In the genomic region with DNA sequence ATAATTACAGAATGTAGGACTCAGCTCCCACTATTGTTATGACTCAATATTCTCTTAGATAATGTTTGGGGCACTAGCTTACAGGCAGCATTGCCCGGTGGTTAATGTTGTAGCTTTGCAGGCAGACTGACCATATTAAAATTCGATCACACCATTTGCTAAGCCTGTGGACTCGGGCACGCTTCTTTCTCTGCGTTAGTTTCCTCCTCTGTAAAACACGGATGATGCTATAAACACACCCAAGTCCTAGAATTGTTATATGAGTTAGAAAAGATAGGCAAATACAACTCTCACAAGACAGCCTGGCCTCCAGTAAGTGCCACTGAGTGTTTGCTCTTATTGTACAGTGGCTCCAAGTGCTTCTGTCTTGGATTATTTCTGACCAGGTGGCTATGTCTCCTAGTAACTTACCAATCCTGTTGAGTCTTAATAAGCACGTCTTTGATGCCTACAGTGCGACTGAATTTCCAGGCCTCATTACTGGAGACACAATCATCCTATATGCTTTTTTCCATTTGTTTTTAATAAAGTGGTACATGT, we compare ENCODE assay signal across 18 cellular contexts. TPM values are rescaled to one million over a fixed set of nuclear protein-coding genes. Genes with fewer than 3 reads are reported as not detected.
A peak's percentile ranks its signal among the peaks of the same experiment; 100 is the strongest.
DNase-seq lines count a peak whose midpoint lies in the region; ATAC-seq and TF ChIP-seq lines count a peak whose summit lies in the region.
"Had no signal": no experiment of that assay in that cellular context is flagged by ENCODE, and none has a peak within 500 bp of the region (broad histone marks: within the 10 kb centered on the region; RNA-seq: fewer than 3 reads in every experiment).

No MANE protein-coding gene starts in this region.

- H3K27me3 ChIP-seq in Panc1 (ENCODE audit: control insufficient read depth, insufficient read depth, low read length) = no peaks in the 10 kb centered on the region
- no peaks in the 10 kb centered on the region for H3K27me3 ChIP-seq in HAP-1 (ENCODE audit: low read depth)

- no peak overlapping the region for H3K4me2 ChIP-seq in OCI-LY7 (ENCODE audit: low read length)

- CTCF ChIA-PET in Panc1 (lab: Charles Lee) (no interaction called here), OCI-LY7 (lab: Charles Lee; ENCODE audit: unreplicated experiment) (no interaction called here)

- BruUV-seq in Panc1 (replicated peaks; lab: Mats Ljungman, UMichigan) = no TSS peak
- BruUV-seq in OCI-LY7 (replicated peaks; lab: Mats Ljungman, UMichigan) = no TSS peak

- H3K36me3 ChIP-seq in Panc1 (ENCODE audit: control insufficient read depth, insufficient read depth, low read length) (no peaks in the 10 kb centered on the region), OCI-LY7 (ENCODE audit: insufficient read depth, low read length) (no peaks in the 10 kb centered on the region), HAP-1 (replicated peaks) (no peaks in the 10 kb centered on the region)

- no peak for TF ChIP-seq CTCF in Panc1 (IDR thresholded peaks at IDR 0.05)
- no peak for TF ChIP-seq CTCF in OCI-LY7 (conservative IDR thresholded peaks at IDR 0.05; ENCODE audit: low read length)

- H3K9me2 ChIP-seq in OCI-LY7 (ENCODE audit: insufficient read depth, low read length) = no peaks in the 10 kb centered on the region

- H3K79me2 ChIP-seq in OCI-LY7 (ENCODE audit: insufficient read depth, low read depth, low read length) = no peaks in the 10 kb centered on the region

- DNase-seq in NCI-H2107 treated with DMSO at 0.1 percent for 48 hours (lab: John Stamatoyannopoulos, UW; ENCODE audit: unreplicated experiment) (peak; percentile 11), NCI-H2107 (lab: John Stamatoyannopoulos, UW) (no peak), Panc1 (ENCODE audit: low read depth, low spot score) (no peak), left colon (no peak), OCI-LY7 (ENCODE audit: low spot score) (no peak), HAP-1 (ENCODE audit: low spot score in 2 of 2) (no peak)
- DNase-seq: Caco-2; CD4-positive, alpha-beta T cell; DMS153; KBM-7; NCI-H1105; NCI-H187; NCI-H2171; NCI-H446; NCI-H774 had no signal

- no peak overlapping the region for H2AFZ ChIP-seq in OCI-LY7 (ENCODE audit: low read length)

- intact Hi-C loops in Panc1 (cut with micrococcal nuclease; ENCODE audit: unreplicated experiment) (no loop called here), left colon (cut with DNase I, micrococcal nuclease) (no loop called here), OCI-LY7 (cut with micrococcal nuclease; ENCODE audit: unreplicated experiment) (no loop called here)

- in situ Hi-C loops in Panc1 (cut with HindIII; ENCODE audit: low pct_unique_long_range_greater_than_20kb, low sequenced_read_pairs) = no loop called here
- in situ Hi-C loops in HAP-1 (cut with MboI; ENCODE audit: low sequenced_read_pairs) = loop anchor here (25.0 kb wide), 1 partner anchor 352 kb away; no protein-coding TSS in a partner anchor

- H4K20me1 ChIP-seq in OCI-LY7 (ENCODE audit: insufficient read depth, low read length) = no peaks in the 10 kb centered on the region

- H3K4me1 ChIP-seq in Panc1 (ENCODE audit: control insufficient read depth, insufficient read depth, low read length) (peaks cover 18% of the 10 kb centered on the region), OCI-LY7 (ENCODE audit: insufficient read depth, low read length, poor library complexity, severe bottlenecking) (peaks cover 8% of the 10 kb centered on the region), HAP-1 (no peaks in the 10 kb centered on the region)
- H3K4me1 ChIP-seq: Caco-2 had no signal

- ATAC-seq in Panc1 = no peak
- ATAC-seq in left colon = peak; percentile 92
- ATAC-seq in GM18511 (IDR thresholded peaks at IDR 0.05; ENCODE audit: unreplicated experiment) = no peak
- ATAC-seq: PC-3 had no signal

- H3K27ac ChIP-seq in Panc1 (ENCODE audit: low read length) (peak overlapping the region; percentile 42), OCI-LY7 (ENCODE audit: low read depth, low read length, poor library complexity, severe bottlenecking) (no peak overlapping the region)

- H3K9me3 ChIP-seq in Panc1 (ENCODE audit: control insufficient read depth, insufficient read depth, low read depth, low read length) (no peaks in the 10 kb centered on the region), OCI-LY7 (ENCODE audit: low read length) (no peaks in the 10 kb centered on the region), HAP-1 (no peaks in the 10 kb centered on the region)

- H3K4me3 ChIP-seq in Panc1 (ENCODE audit: low read depth in 2 of 2, low read length in 2 of 2) (no peak overlapping the region), OCI-LY7 (ENCODE audit: low read depth, low read length, poor library complexity, severe bottlenecking) (no peak overlapping the region), HAP-1 (no peak overlapping the region)

- POLR2A ChIA-PET in Panc1 (lab: Charles Lee) = interaction anchor here (0.5 kb wide), 1 partner anchor 41 kb away, joined by 4 read pairs; no protein-coding TSS in a partner anchor
- POLR2A ChIA-PET in OCI-LY7 (lab: Charles Lee) = interaction anchor here (0.9 kb wide), 1 partner anchor 461 kb away, joined by 3 read pairs; no protein-coding TSS in a partner anchor

RNA-seq across cellular contexts. Expression of a gene that starts 50.0 kb away (rescaled TPM):
- total RNA-seq in Panc1 (2021; ENCODE audit: unreplicated experiment) (2.1 TPM), left colon (1 to 10 TPM; 4.9 to 7.6 TPM), OCI-LY7 (2022) (90.9 and 94.4 TPM in 2 replicates)
- polyA plus RNA-seq in Panc1 (2012; ENCODE audit: insufficient read length) = 0.65 TPM
- 62.1 and 89.9 TPM in 2 replicates for total RNA-seq in OCI-LY7 (2014; rRNA removed; shearing (Covaris generic))
- total RNA-seq: A172, PC-3 had no signal

Comparison
In these comparisons a context has a peak if more than half of its experiments do, and no peak if none do; other contexts are left out.
1. RNA of a gene that starts 50.0 kb away (total RNA-seq): 62.1 to 94.4 TPM in OCI-LY7; 4.9 to 7.6 TPM in left colon and 2.1 TPM in Panc1 (single experiment); every median in the first group is over 4 times any median in the second.